ENCODE assay signal across 18 cellular contexts in genomic region chr5:126280820-126281219, GRCh38.
"Had no signal": no experiment of that assay in that cellular context is flagged by ENCODE, and none has a peak within 500 bp of the region (broad histone marks: within the 10 kb centered on the region; RNA-seq: fewer than 3 reads in every experiment).

No MANE protein-coding gene starts in this region.

- DNase-seq: activated CD4-positive, alpha-beta T cell treated with anti-CD3 and anti-CD28 coated beads, Interleukin-2, amount 10 ng/mL, durations not matched to agents 24 days and 14 days; activated CD8-positive, alpha-beta T cell treated with anti-CD3 and anti-CD28 coated beads for 36 hours; activated effector memory CD4-positive, alpha-beta T cell treated with anti-CD3 and anti-CD28 coated beads, Interleukin-2, amount 50 U/mL, for 16 hours; activated T-cell treated with anti-CD3 and anti-CD28 coated beads, Interleukin-2, amount 50 U/mL, for 1 hour; effector memory CD4-positive, alpha-beta T cell; esophagus squamous epithelium; mesendoderm; right lobe of liver; small intestine; stimulated activated CD4-positive, alpha-beta T cell treated with anti-CD3 and anti-CD28 coated beads, Interleukin-15, amount 100 ng/mL, for 24 hours; stimulated activated CD4-positive, alpha-beta T cell treated with anti-CD3 and anti-CD28 coated beads, Interleukin-2, amount 100 ng/mL, for 48 hours; stimulated activated naive CD8-positive, alpha-beta T cell treated with anti-CD3 and anti-CD28 coated beads, Interleukin-15, amount 100 ng/mL, for 72 hours; T-helper 1 cell; trophoblast cell had no signal

- ATAC-seq: activated CD8-positive, alpha-beta T cell treated with anti-CD3 and anti-CD28 coated beads for 36 hours; natural killer cell treated with Interleukin-12 subunit alpha and Interleukin-12 subunit beta and Interleukin-15 and Interleukin-18, amount 100 ng/mL, for 72 hours; right lobe of liver; stimulated activated naive CD8-positive, alpha-beta T cell treated with anti-CD3 and anti-CD28 coated beads, Interleukin-15, amount 100 ng/mL, for 72 hours had no signal

- H3K36me3 Mint-ChIP-seq: activated naive CD4-positive, alpha-beta T cell treated with anti-CD3 and anti-CD28 coated beads, Interleukin-2, amount 50 U/mL, for 24 hours; natural killer cell treated with Interleukin-12 subunit alpha and Interleukin-12 subunit beta and Interleukin-15 and Interleukin-18, amount 100 ng/mL, for 72 hours had no signal

- H3K4me3 Mint-ChIP-seq: activated CD4-positive, alpha-beta T cell treated with anti-CD3 and anti-CD28 coated beads, Interleukin-2, amount 10 ng/mL, durations not matched to agents 24 days and 14 days; activated CD8-positive, alpha-beta T cell treated with anti-CD3 and anti-CD28 coated beads for 36 hours; activated naive CD4-positive, alpha-beta T cell treated with anti-CD3 and anti-CD28 coated beads, Interleukin-2, amount 50 U/mL, for 24 hours; dendritic cell treated with granulocyte-macrophage colony-stimulating factor and Interleukin-4, amounts not matched to agents 40 ng/mL and 50 ng/mL, for 4 days; natural killer cell treated with Interleukin-12 subunit alpha and Interleukin-12 subunit beta and Interleukin-15 and Interleukin-18, amount 100 ng/mL, for 72 hours; stimulated activated naive CD8-positive, alpha-beta T cell treated with anti-CD3 and anti-CD28 coated beads, Interleukin-15, amount 100 ng/mL, for 72 hours had no signal

- H3K27ac Mint-ChIP-seq: activated CD4-positive, alpha-beta T cell treated with anti-CD3 and anti-CD28 coated beads, Interleukin-2, amount 10 ng/mL, durations not matched to agents 24 days and 14 days; activated CD8-positive, alpha-beta T cell treated with anti-CD3 and anti-CD28 coated beads for 36 hours; activated naive CD4-positive, alpha-beta T cell treated with anti-CD3 and anti-CD28 coated beads, Interleukin-2, amount 50 U/mL, for 24 hours; dendritic cell treated with granulocyte-macrophage colony-stimulating factor and Interleukin-4, amounts not matched to agents 40 ng/mL and 50 ng/mL, for 4 days; natural killer cell treated with Interleukin-12 subunit alpha and Interleukin-12 subunit beta and Interleukin-15 and Interleukin-18, amount 100 ng/mL, for 72 hours; progenitor cell of endocrine pancreas; stimulated activated naive CD8-positive, alpha-beta T cell treated with anti-CD3 and anti-CD28 coated beads, Interleukin-15, amount 100 ng/mL, for 72 hours had no signal

- H3K27me3 Mint-ChIP-seq: activated CD4-positive, alpha-beta T cell treated with anti-CD3 and anti-CD28 coated beads, Interleukin-2, amount 10 ng/mL, durations not matched to agents 24 days and 14 days; dendritic cell treated with granulocyte-macrophage colony-stimulating factor and Interleukin-4, amounts not matched to agents 40 ng/mL and 50 ng/mL, for 4 days; natural killer cell treated with Interleukin-12 subunit alpha and Interleukin-12 subunit beta and Interleukin-15 and Interleukin-18, amount 100 ng/mL, for 72 hours; stimulated activated naive CD8-positive, alpha-beta T cell treated with anti-CD3 and anti-CD28 coated beads, Interleukin-15, amount 100 ng/mL, for 72 hours had no signal

- H3K4me1 Mint-ChIP-seq: activated CD4-positive, alpha-beta T cell treated with anti-CD3 and anti-CD28 coated beads, Interleukin-2, amount 10 ng/mL, durations not matched to agents 24 days and 14 days; activated naive CD4-positive, alpha-beta T cell treated with anti-CD3 and anti-CD28 coated beads, Interleukin-2, amount 50 U/mL, for 24 hours; stimulated activated naive CD8-positive, alpha-beta T cell treated with anti-CD3 and anti-CD28 coated beads, Interleukin-15, amount 100 ng/mL, for 72 hours had no signal

- H3K9me3 Mint-ChIP-seq: activated CD4-positive, alpha-beta T cell treated with anti-CD3 and anti-CD28 coated beads, Interleukin-2, amount 10 ng/mL, durations not matched to agents 24 days and 14 days; activated CD8-positive, alpha-beta T cell treated with anti-CD3 and anti-CD28 coated beads for 36 hours; activated naive CD4-positive, alpha-beta T cell treated with anti-CD3 and anti-CD28 coated beads, Interleukin-2, amount 50 U/mL, for 24 hours; dendritic cell treated with granulocyte-macrophage colony-stimulating factor and Interleukin-4, amounts not matched to agents 40 ng/mL and 50 ng/mL, for 4 days; natural killer cell treated with Interleukin-12 subunit alpha and Interleukin-12 subunit beta and Interleukin-15 and Interleukin-18, amount 100 ng/mL, for 72 hours; stimulated activated naive CD8-positive, alpha-beta T cell treated with anti-CD3 and anti-CD28 coated beads, Interleukin-15, amount 100 ng/mL, for 72 hours had no signal
